ENCODE assay signal across 34 cellular contexts in genomic region chr6:130715058-130715457, GRCh38.
"Had no signal": no experiment of that assay in that cellular context is flagged by ENCODE, and none has a peak within 500 bp of the region (broad histone marks: within the 10 kb centered on the region; RNA-seq: fewer than 3 reads in every experiment).

No MANE protein-coding gene starts in this region.

- H3K27me3 ChIP-seq: adrenal gland, ascending aorta, breast epithelium, esophagus squamous epithelium, gastroesophageal sphincter had no signal

- H3K4me1 ChIP-seq: adrenal gland, ascending aorta, breast epithelium, esophagus squamous epithelium, gastroesophageal sphincter had no signal

- FAIRE-seq: colon, endometrium, endothelial cell of umbilical vein had no signal

- ATAC-seq: activated CD4-positive, alpha-beta T cell treated with anti-CD3 and anti-CD28 coated beads for 36 hours; activated CD8-positive, alpha-beta memory T cell treated with anti-CD3 and anti-CD28 coated beads, Interleukin-2, amount 10 ng/mL, durations not matched to agents 7 days and 5 days; activated CD8-positive, alpha-beta T cell treated with anti-CD3 and anti-CD28 coated beads, Interleukin-2, amount 10 ng/mL, durations not matched to agents 7 days and 5 days; activated naive CD8-positive, alpha-beta T cell treated with anti-CD3 and anti-CD28 coated beads, Interleukin-2, amount 50 U/mL, for 24 hours; effector memory CD8-positive, alpha-beta T cell; gastroesophageal sphincter had no signal

- H3K4me3 ChIP-seq: adrenal gland, ascending aorta, breast epithelium, esophagus squamous epithelium, gastroesophageal sphincter had no signal

- H3K9me3 Mint-ChIP-seq: activated naive CD4-positive, alpha-beta T cell treated with anti-CD3 and anti-CD28 coated beads for 36 hours had no signal

- H3K27me3 Mint-ChIP-seq: activated CD4-positive, alpha-beta memory T cell treated with anti-CD3 and anti-CD28 coated beads for 36 hours; activated CD4-positive, alpha-beta T cell treated with anti-CD3 and anti-CD28 coated beads for 36 hours; activated CD4-positive, alpha-beta T cell treated with anti-CD3 and anti-CD28 coated beads, Interleukin-2, amount 10 ng/mL, durations not matched to agents 24 days and 14 days; activated CD8-positive, alpha-beta memory T cell treated with anti-CD3 and anti-CD28 coated beads, Interleukin-2, amount 10 ng/mL, durations not matched to agents 7 days and 5 days; activated naive CD4-positive, alpha-beta T cell treated with anti-CD3 and anti-CD28 coated beads, Interleukin-2, amount 50 U/mL, for 24 hours; activated naive CD8-positive, alpha-beta T cell treated with anti-CD3 and anti-CD28 coated beads for 36 hours; activated naive CD8-positive, alpha-beta T cell treated with anti-CD3 and anti-CD28 coated beads, Interleukin-2, amount 50 U/mL, for 24 hours; brain; effector memory CD8-positive, alpha-beta T cell had no signal

- H3K9me3 ChIP-seq: adrenal gland, ascending aorta, breast epithelium, esophagus squamous epithelium, gastroesophageal sphincter had no signal

- H3K27ac Mint-ChIP-seq: activated CD4-positive, alpha-beta memory T cell treated with anti-CD3 and anti-CD28 coated beads for 36 hours; activated CD4-positive, alpha-beta T cell treated with anti-CD3 and anti-CD28 coated beads for 36 hours; activated CD4-positive, alpha-beta T cell treated with anti-CD3 and anti-CD28 coated beads, Interleukin-2, amount 10 ng/mL, durations not matched to agents 24 days and 14 days; activated CD8-positive, alpha-beta memory T cell treated with anti-CD3 and anti-CD28 coated beads, Interleukin-2, amount 10 ng/mL, durations not matched to agents 7 days and 5 days; activated CD8-positive, alpha-beta T cell treated with anti-CD3 and anti-CD28 coated beads, Interleukin-2, amount 10 ng/mL, durations not matched to agents 7 days and 5 days; activated naive CD4-positive, alpha-beta T cell treated with anti-CD3 and anti-CD28 coated beads for 36 hours; activated naive CD4-positive, alpha-beta T cell treated with anti-CD3 and anti-CD28 coated beads, Interleukin-2, amount 50 U/mL, for 24 hours; activated naive CD8-positive, alpha-beta T cell treated with anti-CD3 and anti-CD28 coated beads for 36 hours; activated naive CD8-positive, alpha-beta T cell treated with anti-CD3 and anti-CD28 coated beads, Interleukin-2, amount 50 U/mL, for 24 hours; activated T-helper 1 cell treated with anti-CD3 and anti-CD28 coated beads, Interleukin-12 subunit alpha, Interleukin-12 subunit beta, Interleukin-2, Interleukin-4 antibody, amounts not matched to agents 30 ng/mL and 10 ng/mL and 1 ng/mL, durations not matched to agents 14 hours and 24 hours and 36 hours; activated T-helper 2 cell treated with anti-CD3 and anti-CD28 coated beads, Interferon-gamma antibody, Interleukin-2, Interleukin-4, amounts not matched to agents 10 μg/mL and 5 μg/mL and 100 μg/mL, durations not matched to agents 14 hours and 24 hours and 36 hours; effector memory CD8-positive, alpha-beta T cell had no signal

- H3K4me3 Mint-ChIP-seq: activated CD4-positive, alpha-beta memory T cell treated with anti-CD3 and anti-CD28 coated beads for 36 hours; activated CD4-positive, alpha-beta T cell treated with anti-CD3 and anti-CD28 coated beads for 36 hours; activated CD4-positive, alpha-beta T cell treated with anti-CD3 and anti-CD28 coated beads, Interleukin-2, amount 10 ng/mL, durations not matched to agents 24 days and 14 days; activated CD8-positive, alpha-beta memory T cell treated with anti-CD3 and anti-CD28 coated beads, Interleukin-2, amount 10 ng/mL, durations not matched to agents 7 days and 5 days; activated CD8-positive, alpha-beta T cell treated with anti-CD3 and anti-CD28 coated beads, Interleukin-2, amount 10 ng/mL, durations not matched to agents 7 days and 5 days; activated naive CD4-positive, alpha-beta T cell treated with anti-CD3 and anti-CD28 coated beads for 36 hours; activated naive CD4-positive, alpha-beta T cell treated with anti-CD3 and anti-CD28 coated beads, Interleukin-2, amount 50 U/mL, for 24 hours; activated naive CD8-positive, alpha-beta T cell treated with anti-CD3 and anti-CD28 coated beads for 36 hours; activated naive CD8-positive, alpha-beta T cell treated with anti-CD3 and anti-CD28 coated beads, Interleukin-2, amount 50 U/mL, for 24 hours; activated T-helper 1 cell treated with anti-CD3 and anti-CD28 coated beads, Interleukin-12 subunit alpha, Interleukin-12 subunit beta, Interleukin-2, Interleukin-4 antibody, amounts not matched to agents 30 ng/mL and 10 ng/mL and 1 ng/mL, durations not matched to agents 14 hours and 24 hours and 36 hours; brain; effector memory CD8-positive, alpha-beta T cell had no signal

- H3K36me3 Mint-ChIP-seq: activated CD4-positive, alpha-beta memory T cell treated with anti-CD3 and anti-CD28 coated beads for 36 hours; activated naive CD4-positive, alpha-beta T cell treated with anti-CD3 and anti-CD28 coated beads, Interleukin-2, amount 50 U/mL, for 24 hours; activated naive CD8-positive, alpha-beta T cell treated with anti-CD3 and anti-CD28 coated beads for 36 hours; brain had no signal

- DNase-seq: activated CD4-positive, alpha-beta memory T cell treated with anti-CD3 and anti-CD28 coated beads for 36 hours; activated CD4-positive, alpha-beta T cell treated with anti-CD3 and anti-CD28 coated beads for 36 hours; activated CD4-positive, alpha-beta T cell treated with anti-CD3 and anti-CD28 coated beads, Interleukin-2, amount 10 ng/mL, durations not matched to agents 24 days and 14 days; activated CD4-positive, CD25-positive, alpha-beta regulatory T cell; activated CD4-positive, CD25-positive, alpha-beta regulatory T cell treated with anti-CD3 and anti-CD28 coated beads, Interleukin-2, amount 50 U/mL, for 72 hours; activated CD8-positive, alpha-beta memory T cell treated with anti-CD3 and anti-CD28 coated beads, Interleukin-2, amount 10 ng/mL, durations not matched to agents 7 days and 5 days; activated CD8-positive, alpha-beta memory T cell treated with anti-CD3 and anti-CD28 coated beads, Interleukin-2, amount 50 U/mL, for 4 hours; activated CD8-positive, alpha-beta T cell treated with anti-CD3 and anti-CD28 coated beads, Interleukin-2, amount 10 ng/mL, durations not matched to agents 7 days and 5 days; activated effector memory CD4-positive, alpha-beta T cell treated with anti-CD3 and anti-CD28 coated beads, Interleukin-2, amount 50 U/mL, for 16 hours; activated naive CD4-positive, alpha-beta T cell treated with anti-CD3 and anti-CD28 coated beads for 36 hours; activated naive CD8-positive, alpha-beta T cell treated with anti-CD3 and anti-CD28 coated beads for 36 hours; activated naive CD8-positive, alpha-beta T cell treated with anti-CD3 and anti-CD28 coated beads, Interleukin-2, amount 50 U/mL, for 24 hours; activated T-cell treated with anti-CD3 and anti-CD28 coated beads, Interleukin-2, amount 50 U/mL, for 1 hour; activated T-cell treated with anti-CD3 and anti-CD28 coated beads, Interleukin-2, amount 50 U/mL, for 48 hours; adrenal gland; caudate nucleus; cortex of kidney; dermis blood vessel endothelial cell; effector CD4-positive, alpha-beta T cell; effector memory CD8-positive, alpha-beta T cell; esophagus squamous epithelium; foreskin melanocyte; T-helper 2 cell had no signal

- H3K36me3 ChIP-seq: adrenal gland, ascending aorta, breast epithelium, esophagus squamous epithelium, gastroesophageal sphincter had no signal

- H3K27ac ChIP-seq: adrenal gland, ascending aorta, breast epithelium, epithelial cell of prostate, esophagus squamous epithelium, gastroesophageal sphincter had no signal
